Comparison of ENCODE assay signal across 11 cellular contexts in the genomic region with DNA sequence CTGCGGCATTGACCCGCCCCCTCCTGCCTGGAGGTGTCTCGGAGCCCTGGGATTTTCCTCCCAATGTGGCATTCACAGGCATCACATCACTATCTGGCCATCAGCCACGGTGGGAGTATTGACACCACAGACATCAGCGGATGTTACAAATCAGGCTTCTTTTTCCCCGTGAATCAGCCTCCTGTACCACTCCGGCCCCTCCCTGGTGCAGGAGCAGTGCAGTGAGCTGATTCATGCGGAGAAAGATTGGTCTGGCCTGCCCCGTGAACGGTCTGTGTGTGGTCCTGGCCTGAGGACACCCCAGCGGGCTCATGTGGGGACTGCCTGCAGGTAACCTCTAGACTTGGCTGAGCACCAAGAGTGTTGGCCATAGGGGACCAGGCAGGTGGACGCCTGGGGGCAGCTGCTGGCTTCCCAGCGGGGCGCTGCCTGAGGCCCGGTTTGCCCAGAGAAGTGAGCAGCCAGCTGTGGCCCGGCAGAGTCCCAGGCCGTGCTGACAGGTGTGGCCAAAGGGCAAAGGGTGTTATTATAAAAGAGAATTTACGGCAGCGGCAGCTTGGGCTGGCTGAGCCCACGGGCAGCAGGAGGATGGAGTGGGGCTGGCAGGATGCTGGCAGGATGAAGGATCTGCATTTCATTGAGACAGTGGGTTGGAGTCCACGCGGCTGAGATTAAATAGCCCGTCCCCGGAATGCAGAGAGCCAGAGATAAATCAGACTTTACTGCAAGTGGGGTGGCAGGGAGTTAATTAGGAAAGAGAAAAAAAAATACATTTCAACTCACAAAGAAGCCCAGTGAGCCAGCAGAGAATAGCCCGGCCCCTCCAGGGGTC. TPM values are rescaled to one million over a fixed set of nuclear protein-coding genes. Genes with fewer than 3 reads are reported as not detected.
A peak's percentile ranks its signal among the peaks of the same experiment; 100 is the strongest.
DNase-seq lines count a peak whose midpoint lies in the region; ATAC-seq and TF ChIP-seq lines count a peak whose summit lies in the region.
"Had no signal": no experiment of that assay in that cellular context is flagged by ENCODE, and none has a peak within 500 bp of the region (broad histone marks: within the 10 kb centered on the region; RNA-seq: fewer than 3 reads in every experiment).

No MANE protein-coding gene starts in this region.

- TF ChIP-seq EP300 in ovary (IDR thresholded peaks at IDR 0.05) = no peak

- no peaks in the 10 kb centered on the region for H3K36me3 Mint-ChIP-seq in progenitor cell of endocrine pancreas (ENCODE audit: insufficient read depth)

- no peak for ATAC-seq in GM21367 (IDR thresholded peaks at IDR 0.05; ENCODE audit: unreplicated experiment)

- H3K27ac Mint-ChIP-seq in progenitor cell of endocrine pancreas = no peak overlapping the region

- H3K4me1 Mint-ChIP-seq in progenitor cell of endocrine pancreas (ENCODE audit: low read depth) = peaks cover 2% of the 10 kb centered on the region

- no peak overlapping the region for H3K4me3 Mint-ChIP-seq in progenitor cell of endocrine pancreas (ENCODE audit: low read depth)

- no peaks in the 10 kb centered on the region for H3K9me3 Mint-ChIP-seq in progenitor cell of endocrine pancreas (ENCODE audit: low read depth)

- 51 to 58% (median 55%) methylated on average over 25 of the region's 25 CpGs for WGBS in ovary, 3 donors

- no peaks in the 10 kb centered on the region for H3K27me3 ChIP-seq in ovary

- intact Hi-C loops in ovary (cut with DNase I) = no loop called here

- H3K4me3 ChIP-seq in fibroblast of villous mesenchyme (ENCODE audit: low read depth, low read length) (no peak overlapping the region), ovary (no peak overlapping the region)
- H3K4me3 ChIP-seq: transverse colon had no signal

- peak; percentile 64 for DNase-seq in NCI-H748 (lab: John Stamatoyannopoulos, UW; ENCODE audit: unreplicated experiment)
- DNase-seq in NCI-H748 treated with DMSO at 0.1 percent for 48 hours (lab: John Stamatoyannopoulos, UW) = no peak
- peak; percentile 56 for DNase-seq in SHP77 treated with DMSO at 0.1 percent for 48 hours (lab: John Stamatoyannopoulos, UW)
- peak; percentile 48 for DNase-seq in fibroblast of villous mesenchyme (ENCODE audit: low read depth)
- DNase-seq in stromal cell of bone marrow (ENCODE audit: low read depth) = peak; percentile 66
- no peak for DNase-seq in ovary
- DNase-seq in progenitor cell of endocrine pancreas (ENCODE audit: low spot score, unreplicated experiment) = no peak
- DNase-seq: activated T-cell treated with anti-CD3 and anti-CD28 coated beads, Interleukin-2, amount 50 U/mL, for 48 hours; NCI-H774; transverse colon had no signal

- peaks cover 4% of the 10 kb centered on the region for H3K4me1 ChIP-seq in ovary (ENCODE audit: insufficient read depth)
- H3K4me1 ChIP-seq: transverse colon had no signal

- no peaks in the 10 kb centered on the region for H3K27me3 Mint-ChIP-seq in progenitor cell of endocrine pancreas

- no peak for TF ChIP-seq CTCF in fibroblast of villous mesenchyme (IDR thresholded peaks at IDR 0.05; ENCODE audit: insufficient read depth, low read depth, low read length)
- TF ChIP-seq CTCF in ovary (IDR thresholded peaks at IDR 0.05) = no peak
- no peak for TF ChIP-seq CTCF in progenitor cell of endocrine pancreas (IDR thresholded peaks at IDR 0.05; ENCODE audit: unreplicated experiment)

- no peaks in the 10 kb centered on the region for H3K36me3 ChIP-seq in ovary
- H3K36me3 ChIP-seq: transverse colon had no signal

- H3K9me3 ChIP-seq in ovary = no peaks in the 10 kb centered on the region
- H3K9me3 ChIP-seq: transverse colon had no signal

- H3K27ac ChIP-seq in ovary = no peak overlapping the region
- H3K27ac ChIP-seq: transverse colon had no signal

- no peak for TF ChIP-seq POLR2A in ovary (IDR thresholded peaks at IDR 0.05)

RNA-seq across cellular contexts. Expression of a gene that starts 32.1 kb away (rescaled TPM):
- total RNA-seq in fibroblast of villous mesenchyme (41.9 and 46.2 TPM in 2 replicates), ovary (10 to 100 TPM; 13.4 to 94.4 (median 70.1) TPM), progenitor cell of endocrine pancreas (65.4 and 68.6 TPM in 2 replicates)
- polyA plus RNA-seq in ovary = 10 to 100 TPM; 40.9 to 43.8 TPM

Comparison
In these comparisons a context has a peak if more than half of its experiments do, and no peak if none do; other contexts are left out.
1. DNase-seq: peak in NCI-H748 (single experiment), SHP77 treated with DMSO at 0.1 percent for 48 hours (single experiment), fibroblast of villous mesenchyme (single experiment) and stromal cell of bone marrow (single experiment); none in NCI-H748 treated with DMSO at 0.1 percent for 48 hours (single experiment), ovary (0 of 5) and progenitor cell of endocrine pancreas (single experiment).